In genomic region chr3:96813134-96813819, GRCh38 we compare ENCODE assay signal across 8 cellular contexts. TPM values are rescaled to one million over a fixed set of nuclear protein-coding genes. Genes with fewer than 3 reads are reported as not detected.
DNase-seq lines count a peak whose midpoint lies in the region; ATAC-seq and TF ChIP-seq lines count a peak whose summit lies in the region.

No MANE protein-coding gene starts in this region.

- peak overlapping the region; percentile 32 for H3K9ac ChIP-seq in endodermal cell (ENCODE audit: extremely low read depth, low read length, poor library complexity, severe bottlenecking)

- ATAC-seq in HG02610 (IDR thresholded peaks at IDR 0.05; ENCODE audit: unreplicated experiment) (peak; percentile 100), memory B cell (ENCODE audit: low read depth) (peak; percentile 50)

- no peaks in the 10 kb centered on the region for H3K36me3 Mint-ChIP-seq in endodermal cell (ENCODE audit: low read depth)
- no peaks in the 10 kb centered on the region for H3K36me3 Mint-ChIP-seq in memory B cell

- H3K4me1 Mint-ChIP-seq in endodermal cell (peaks cover 1% of the 10 kb centered on the region), memory B cell (peaks cover 6% of the 10 kb centered on the region)

- H3K27ac ChIP-seq in WERI-Rb-1: no peak overlapping the region
- no peak overlapping the region for H3K27ac ChIP-seq in endodermal cell (ENCODE audit: low read depth, low read length)

- 0% methylated on average over 13 to 79 of the region's 79 CpGs for WGBS in endodermal cell (ENCODE audit: insufficient coverage in 1 of 2, insufficient read length in 1 of 2), 2 experiments

- TF ChIP-seq CTCF in WERI-Rb-1 (IDR thresholded peaks at IDR 0.05; ENCODE audit: low read depth, low read length) (peak; percentile 69), endodermal cell (conservative IDR thresholded peaks at IDR 0.05) (peak; percentile 89)

- H3K27me3 Mint-ChIP-seq in endodermal cell (ENCODE audit: insufficient read depth) (peaks cover 42% of the 10 kb centered on the region), memory B cell (peaks cover 11% of the 10 kb centered on the region)

- no peaks in the 10 kb centered on the region for H3K9me3 Mint-ChIP-seq in endodermal cell
- no peaks in the 10 kb centered on the region for H3K9me3 Mint-ChIP-seq in memory B cell

- H3K27ac Mint-ChIP-seq in endodermal cell: no peak overlapping the region
- H3K27ac Mint-ChIP-seq in memory B cell: no peak overlapping the region

- H3K4me3 Mint-ChIP-seq in endodermal cell (peak overlapping the region; percentile 67), memory B cell (no peak overlapping the region)

- H3K36me3 ChIP-seq in WERI-Rb-1 (no peaks in the 10 kb centered on the region), endodermal cell (ENCODE audit: control insufficient read depth, insufficient read depth, low read length) (no peaks in the 10 kb centered on the region)

- DNase-seq in activated CD8-positive, alpha-beta memory T cell treated with anti-CD3 and anti-CD28 coated beads for 24 hours: peak; percentile 72
- DNase-seq in activated CD8-positive, alpha-beta memory T cell treated with anti-CD3 and anti-CD28 coated beads, Interleukin-2, amount 50 U/mL, for 4 hours: no peak
- DNase-seq in NCI-H1092 treated with DMSO at 0.1 percent for 48 hours (lab: John Stamatoyannopoulos, UW) (peak; percentile 79), WERI-Rb-1 (peak; percentile 83), endodermal cell (peak; percentile 96), memory B cell (ENCODE audit: low spot score in 2 of 2) (peak in 1 of 2 donors; percentile 2)
- DNase-seq in stimulated activated CD8-positive, alpha-beta memory T cell treated with anti-CD3 and anti-CD28 coated beads, Interleukin-4, amount 100 ng/mL, for 48 hours: peak; percentile 75

- no peaks in the 10 kb centered on the region for H3K4me1 ChIP-seq in endodermal cell (ENCODE audit: control insufficient read depth, insufficient read depth, low read length)

- H3K9me3 ChIP-seq in WERI-Rb-1 (ENCODE audit: severe bottlenecking) (no peaks in the 10 kb centered on the region), endodermal cell (ENCODE audit: control insufficient read depth, low read length) (no peaks in the 10 kb centered on the region)

- peak overlapping the region; percentile 61 for H3K4me3 ChIP-seq in WERI-Rb-1 (ENCODE audit: low read depth, low read length)
- H3K4me3 ChIP-seq in endodermal cell (ENCODE audit: low read length): peak overlapping the region; percentile 80

- H3K27me3 ChIP-seq in WERI-Rb-1 (ENCODE audit: insufficient read depth, low read depth, severe bottlenecking): peaks cover 23% of the 10 kb centered on the region
- peaks cover 51% of the 10 kb centered on the region for H3K27me3 ChIP-seq in endodermal cell (ENCODE audit: control insufficient read depth, insufficient read depth, low read length, poor library complexity, severe bottlenecking)

RNA-seq across cellular contexts. Expression of gene EPHA6, which starts 1.1 kb away (rescaled TPM):
- 10 to 100 TPM in 1 of 2 donors, 1 to 10 TPM in 1; 4.6 to 12.2 TPM for total RNA-seq in endodermal cell
- polyA plus RNA-seq in endodermal cell (2013, experiment 1 of 2): 1.9 TPM
- 2.2 TPM for polyA plus RNA-seq in endodermal cell (2013, experiment 2 of 2)
